ENCODE assay signal across 1 cellular context in genomic region chr12:718756-719138, GRCh38.
TF ChIP-seq lines count a peak whose summit lies in the region.

No MANE protein-coding gene starts in this region.

TF ChIP-seq in HepG2, 621 proteins besides CTCF, POLR2A, EP300 and RAD21:
- TF ChIP-seq ZFYVE20 (CRISPR knock-in tag; IDR thresholded peaks at IDR 0.05; ENCODE audit: borderline replicate concordance, low read depth), result no peak
